14 cellular contexts compared by ENCODE assay signal in the genomic region with DNA sequence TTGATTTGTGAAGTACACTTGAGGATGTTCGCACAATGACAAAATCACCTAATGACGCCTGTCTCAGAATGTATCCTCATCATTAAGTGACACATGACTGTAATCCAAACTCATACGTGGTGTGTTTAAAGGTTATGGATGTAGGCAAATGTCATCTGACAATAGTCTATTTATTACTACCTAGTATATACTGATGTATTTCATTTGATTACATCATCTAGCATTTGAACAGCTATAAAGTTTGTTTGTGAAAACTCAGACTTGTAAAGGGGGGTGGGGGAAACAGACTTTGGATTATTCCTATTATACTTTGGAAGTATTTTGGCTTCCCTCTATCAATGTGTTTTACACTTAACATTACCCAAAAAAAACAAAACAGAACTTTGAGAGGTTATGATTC.
DNase-seq lines count a peak whose midpoint lies in the region; ATAC-seq, FAIRE-seq and TF ChIP-seq lines count a peak whose summit lies in the region.
"Had no signal": no experiment of that assay in that cellular context is flagged by ENCODE, and none has a peak within 500 bp of the region (broad histone marks: within the 10 kb centered on the region; RNA-seq: fewer than 3 reads in every experiment).

No MANE protein-coding gene starts in this region.

- H3K36me3 ChIP-seq in HCT116 (ENCODE audit: control insufficient read depth in 1 of 2, insufficient read depth in 2 of 2, low read length in 2 of 2), result no peaks in the 10 kb centered on the region
- H3K36me3 ChIP-seq in PC-9 (ENCODE audit: low read depth), result peaks cover 9% of the 10 kb centered on the region
- no peaks in the 10 kb centered on the region for H3K36me3 ChIP-seq in pancreas
- H3K36me3 ChIP-seq: BLaER1 had no signal

- H3K79me2 ChIP-seq in HCT116 (ENCODE audit: insufficient read depth, low read length) (peaks cover 4% of the 10 kb centered on the region; the same call in 1 of the 2 replicates), PC-9 (ENCODE audit: low read depth) (peaks cover 24% of the 10 kb centered on the region)

- H3K4me1 Mint-ChIP-seq in endothelial cell (ENCODE audit: unreplicated experiment), result peaks cover 68% of the 10 kb centered on the region
- peaks cover 7% of the 10 kb centered on the region for H3K4me1 Mint-ChIP-seq in activated CD4-positive, alpha-beta memory T cell treated with anti-CD3 and anti-CD28 coated beads for 36 hours (ENCODE audit: low read depth)

- no peak for FAIRE-seq in pancreas (lab: Jason Lieb, UNC)

- no peak overlapping the region for H2AFZ ChIP-seq in HCT116 (ENCODE audit: low read depth, low read length, poor library complexity, severe bottlenecking)
- no peak overlapping the region for H2AFZ ChIP-seq in PC-9

- H3K27me3 Mint-ChIP-seq in endothelial cell (ENCODE audit: unreplicated experiment), result peaks cover 7% of the 10 kb centered on the region
- H3K27me3 Mint-ChIP-seq in activated CD4-positive, alpha-beta memory T cell treated with anti-CD3 and anti-CD28 coated beads for 36 hours, result peaks cover 5% of the 10 kb centered on the region
- H3K27me3 Mint-ChIP-seq: activated T-cell treated with anti-CD3 and anti-CD28 coated beads, Interleukin-2, amount 50 U/mL, for 24 hours had no signal

- H3K9me3 Mint-ChIP-seq in endothelial cell (ENCODE audit: unreplicated experiment), result no peaks in the 10 kb centered on the region
- H3K9me3 Mint-ChIP-seq in activated CD4-positive, alpha-beta memory T cell treated with anti-CD3 and anti-CD28 coated beads for 36 hours, result peaks cover 16% of the 10 kb centered on the region

- peaks cover 47% of the 10 kb centered on the region for H3F3A ChIP-seq in PC-9 (ENCODE audit: insufficient read depth, low read depth)

- 86 to 93% methylated on average over 3 of the region's 3 CpGs for WGBS in pancreas, 2 donors

- H3K9me2 ChIP-seq in HCT116 (ENCODE audit: insufficient read depth) (no peaks in the 10 kb centered on the region), PC-9 (ENCODE audit: insufficient read depth) (no peaks in the 10 kb centered on the region)

- no peak overlapping the region for H3K9ac ChIP-seq in HCT116 (ENCODE audit: low read length)
- H3K9ac ChIP-seq: BLaER1, KMS-11 had no signal

- ATAC-seq in HCT116 (no peak), pancreas (no peak), GM18517 (IDR thresholded peaks at IDR 0.05; ENCODE audit: unreplicated experiment) (no peak), GM19023 (IDR thresholded peaks at IDR 0.05; ENCODE audit: unreplicated experiment) (no peak)

- peak overlapping the region; percentile 98 for H3K27ac Mint-ChIP-seq in endothelial cell (ENCODE audit: unreplicated experiment)
- no peak overlapping the region for H3K27ac Mint-ChIP-seq in activated CD4-positive, alpha-beta memory T cell treated with anti-CD3 and anti-CD28 coated beads for 36 hours
- H3K27ac Mint-ChIP-seq: activated T-cell treated with anti-CD3 and anti-CD28 coated beads, Interleukin-2, amount 50 U/mL, for 24 hours had no signal

- H3K4me1 ChIP-seq in HCT116 (ENCODE audit: control insufficient read depth in 1 of 2, insufficient read depth in 2 of 2, low read length in 2 of 2) (peaks cover 10 to 13% of the 10 kb centered on the region in 2 experiments), PC-9 (replicated peaks; ENCODE audit: insufficient read depth) (peaks cover 49% of the 10 kb centered on the region), pancreas (peaks cover 0 to 8% (median 4%) of the 10 kb centered on the region in 3 donors)

- BruUV-seq in HCT116 (replicated peaks; lab: Mats Ljungman, UMichigan) (no TSS peak), PC-9 (replicated peaks; lab: Mats Ljungman, UMichigan) (no TSS peak)

- H4K20me1 ChIP-seq in HCT116 (ENCODE audit: insufficient read depth) (no peaks in the 10 kb centered on the region), PC-9 (ENCODE audit: insufficient read depth) (no peaks in the 10 kb centered on the region)
- H4K20me1 ChIP-seq: BLaER1 had no signal

- CTCF ChIA-PET in HCT116 (lab: Charles Lee), result interaction anchor here (1.4 kb wide), 1 partner anchor 20 kb away, joined by 6 read pairs; no protein-coding TSS in a partner anchor
- CTCF ChIA-PET in PC-9 (lab: Charles Lee), result interaction anchor here (0.7 kb wide), 2 partner anchors 14 to 1547 kb away, joined by 5 to 7 read pairs; no protein-coding TSS in a partner anchor
- CTCF ChIA-PET in activated CD4-positive, alpha-beta memory T cell treated with anti-CD3 and anti-CD28 coated beads for 36 hours (lab: Charles Lee), result no interaction called here

- RAD21 ChIA-PET in HCT116 (lab: Charles Lee; ENCODE audit: low non-redundant PET in 1 of 2, low total read pairs in 2 of 2, uncharacterized antibody in 2 of 2, unreplicated experiment in 2 of 2), result no interaction called here

- TF ChIP-seq POLR2A in HCT116 (IDR thresholded peaks at IDR 0.05; ENCODE audit: borderline replicate concordance, extremely low read depth, insufficient read depth, insufficient read length), result no peak

- H3K36me3 Mint-ChIP-seq in endothelial cell (ENCODE audit: low read depth, unreplicated experiment), result peaks cover 24% of the 10 kb centered on the region
- peaks cover 2% of the 10 kb centered on the region for H3K36me3 Mint-ChIP-seq in activated CD4-positive, alpha-beta memory T cell treated with anti-CD3 and anti-CD28 coated beads for 36 hours

- DNase-seq in HCT116 (ENCODE audit: low read depth, low spot score), result no peak
- peak in 1 of 2 experiments; percentile 49 for DNase-seq in PC-9
- no peak for DNase-seq in endothelial cell (ENCODE audit: low spot score)
- DNase-seq in pancreas, result no peak
- DNase-seq in activated CD4-positive, alpha-beta memory T cell treated with anti-CD3 and anti-CD28 coated beads for 36 hours, result no peak
- no peak for DNase-seq in hypothalamus (lab: John Stamatoyannopoulos, UW)
- DNase-seq: activated CD4-positive, alpha-beta T cell treated with anti-CD3 and anti-CD28 coated beads for 1 hour; activated T-cell treated with anti-CD3 and anti-CD28 coated beads, Interleukin-2, amount 50 U/mL, for 24 hours; foreskin fibroblast; NCI-H1694 had no signal

- H3K27ac ChIP-seq in HCT116 (ENCODE audit: low read depth, low read length), result peak overlapping the region; percentile 43; the same call in 1 of the 2 replicates
- H3K27ac ChIP-seq in PC-9, result peak overlapping the region; percentile 99
- peak overlapping the region in 3 of 4 donors; percentile 20 to 44 (median 39) for H3K27ac ChIP-seq in pancreas
- H3K27ac ChIP-seq: BLaER1, KMS-11 had no signal

- TF ChIP-seq RAD21 in HCT116 (IDR thresholded peaks at IDR 0.05; ENCODE audit: low read depth), result no peak

- POLR2A ChIA-PET in HCT116 (lab: Charles Lee), result no interaction called here
- POLR2A ChIA-PET in PC-9 (lab: Charles Lee; ENCODE audit: unreplicated experiment), result interaction anchor here (0.6 kb wide), 1 partner anchor 1087 kb away, joined by 13 read pairs; no protein-coding TSS in a partner anchor
- POLR2A ChIA-PET in activated CD4-positive, alpha-beta memory T cell treated with anti-CD3 and anti-CD28 coated beads for 36 hours (lab: Charles Lee), result interaction anchor here (0.7 kb wide), 1 partner anchor 140 kb away, joined by 3 read pairs; no protein-coding TSS in a partner anchor

- no peak overlapping the region for H3K4me3 Mint-ChIP-seq in endothelial cell (ENCODE audit: unreplicated experiment)
- H3K4me3 Mint-ChIP-seq in activated CD4-positive, alpha-beta memory T cell treated with anti-CD3 and anti-CD28 coated beads for 36 hours, result no peak overlapping the region
- H3K4me3 Mint-ChIP-seq: activated T-cell treated with anti-CD3 and anti-CD28 coated beads, Interleukin-2, amount 50 U/mL, for 24 hours had no signal

- H3K4me2 ChIP-seq in HCT116 (ENCODE audit: low read length), result peak overlapping the region; percentile 28
- H3K4me2 ChIP-seq in PC-9, result peak overlapping the region; percentile 70
- H3K4me2 ChIP-seq: BLaER1, KMS-11 had no signal

- intact Hi-C loops in HCT116 (cut with micrococcal nuclease) (no loop called here), PC-9 (cut with micrococcal nuclease; ENCODE audit: unreplicated experiment) (no loop called here), pancreas (cut with DNase I) (no loop called here)
- intact Hi-C loops in activated CD4-positive, alpha-beta memory T cell treated with anti-CD3 and anti-CD28 coated beads for 36 hours (cut with micrococcal nuclease), result loop anchor here (10.0 kb wide), 1 partner anchor 124 kb away; no protein-coding TSS in a partner anchor

- H3K27me3 ChIP-seq in HCT116 (ENCODE audit: insufficient read depth, low read length) (no peaks in the 10 kb centered on the region), PC-9 (ENCODE audit: insufficient read depth, low read depth) (no peaks in the 10 kb centered on the region), pancreas (no peaks in the 10 kb centered on the region)
- H3K27me3 ChIP-seq: BLaER1 had no signal

- H3K9me3 ChIP-seq in HCT116 (ENCODE audit: control insufficient read depth in 1 of 2, insufficient read depth in 1 of 2, low read depth in 1 of 2, low read length in 2 of 2), result peaks cover 3 to 9% of the 10 kb centered on the region in 2 experiments; a peak in 2 of 4 replicates
- peaks cover 17% of the 10 kb centered on the region; the same call in 1 of the 2 replicates for H3K9me3 ChIP-seq in PC-9 (ENCODE audit: insufficient read depth, low read depth)
- no peaks in the 10 kb centered on the region for H3K9me3 ChIP-seq in pancreas

- H3K4me3 ChIP-seq in HCT116 (replicated peaks in 1 of 2; ENCODE audit: low read depth in 1 of 2, low read length in 2 of 2) (no peak overlapping the region), PC-9 (peak overlapping the region; percentile 1; the same call in 1 of the 2 replicates), pancreas (no peak overlapping the region)
- H3K4me3 ChIP-seq: BLaER1 had no signal

- no peak for TF ChIP-seq CTCF in HCT116 (IDR thresholded peaks at IDR 0.05 in 2 of 3, conservative IDR thresholded peaks at IDR 0.05 in 1 of 3; ENCODE audit: borderline replicate concordance in 1 of 3, insufficient read depth in 1 of 3, low read depth in 2 of 3, low read length in 2 of 3)
- TF ChIP-seq CTCF in PC-9 (conservative IDR thresholded peaks at IDR 0.05), result no peak
- TF ChIP-seq CTCF in endothelial cell (IDR thresholded peaks at IDR 0.05; ENCODE audit: unreplicated experiment), result no peak
- TF ChIP-seq CTCF in pancreas (IDR thresholded peaks at IDR 0.05), result no peak

TF ChIP-seq in HCT116, 20 proteins besides CTCF, POLR2A, EP300 and RAD21 (continues in another document):
- TF ChIP-seq JUND (IDR thresholded peaks at IDR 0.05) (no peak), ZFX (IDR thresholded peaks at IDR 0.05) (no peak), SIN3A (IDR thresholded peaks at IDR 0.05; ENCODE audit: low read depth) (no peak), YY1 (IDR thresholded peaks at IDR 0.05; ENCODE audit: extremely low read depth, insufficient replicate concordance, low read depth, low read length) (no peak), EZH2phosphoT487 (IDR thresholded peaks at IDR 0.05; ENCODE audit: borderline replicate concordance) (no peak), SP1 (IDR thresholded peaks at IDR 0.05; ENCODE audit: low read depth) (0 out of 2 replicates have a peak, but pooled peaks have one; percentile 4), POLR2AphosphoS5 (IDR thresholded peaks at IDR 0.05; ENCODE audit: low read depth, low read length) (no peak), ZNF274 (IDR thresholded peaks at IDR 0.05; ENCODE audit: low read depth, low read length) (no peak)

Comparison
In these comparisons a context has a peak if more than half of its experiments do, and no peak if none do; other contexts are left out.
1. H3K27ac ChIP-seq: peak in every context shown above with its lines; median percentile 99 in PC-9; 43 in HCT116; 39 in pancreas.